Comparison of ENCODE assay signal across 23 cellular contexts in the genomic region with DNA sequence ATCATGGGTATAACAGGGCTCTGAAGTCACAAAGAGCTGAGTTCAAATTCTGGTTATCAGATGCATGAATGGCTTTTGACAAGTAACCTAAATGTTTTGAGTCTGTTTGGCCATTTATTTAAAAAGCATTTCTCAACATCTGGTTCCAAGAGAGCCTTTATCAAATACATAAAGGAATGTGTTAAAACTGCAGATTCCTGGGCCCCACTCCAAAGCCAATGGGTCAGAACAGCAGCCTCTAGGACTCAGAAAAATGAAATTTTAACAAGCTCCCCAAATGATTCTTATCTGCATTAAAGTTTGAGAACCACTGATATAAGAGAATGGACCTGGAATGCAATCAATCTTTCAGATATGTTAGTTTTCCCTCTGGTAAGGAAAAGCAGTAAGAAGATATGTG. TPM values are rescaled to one million over a fixed set of nuclear protein-coding genes. Genes with fewer than 3 reads are reported as not detected.
DNase-seq lines count a peak whose midpoint lies in the region; ATAC-seq and TF ChIP-seq lines count a peak whose summit lies in the region.
"Had no signal": no experiment of that assay in that cellular context is flagged by ENCODE, and none has a peak within 500 bp of the region (broad histone marks: within the 10 kb centered on the region; RNA-seq: fewer than 3 reads in every experiment).

No MANE protein-coding gene starts in this region.

- peaks cover 26% of the 10 kb centered on the region for H3K36me3 Mint-ChIP-seq in activated naive CD4-positive, alpha-beta T cell treated with anti-CD3 and anti-CD28 coated beads for 36 hours (ENCODE audit: low read depth)
- H3K36me3 Mint-ChIP-seq in activated T-helper 17 cell treated with anti-CD3 and anti-CD28 coated beads, Interleukin-2, amount 50 U/mL, for 72 hours (ENCODE audit: low read depth): peaks cover 46% of the 10 kb centered on the region
- peaks cover 35% of the 10 kb centered on the region for H3K36me3 Mint-ChIP-seq in stimulated activated memory B cell treated with anti-CD40 and anti-IgM and Interleukin-4, amounts not matched to agents 10 μg/mL and 1 μg/mL and 100 μg/mL, for 72 hours

- ATAC-seq in activated T-helper 17 cell treated with anti-CD3 and anti-CD28 coated beads, Interleukin-2, amount 50 U/mL, for 72 hours (replicated peaks): no peak
- no peak for ATAC-seq in stimulated activated memory B cell treated with anti-CD40 and anti-IgM and Interleukin-4, amounts not matched to agents 10 μg/mL and 1 μg/mL and 100 μg/mL, for 72 hours
- no peak for ATAC-seq in GM19395 (IDR thresholded peaks at IDR 0.05; ENCODE audit: unreplicated experiment)
- ATAC-seq in HG02870 (IDR thresholded peaks at IDR 0.05; ENCODE audit: unreplicated experiment): no peak
- ATAC-seq: gastroesophageal sphincter, T-helper 17 cell had no signal

- no peaks in the 10 kb centered on the region for H3K27me3 Mint-ChIP-seq in activated naive CD4-positive, alpha-beta T cell treated with anti-CD3 and anti-CD28 coated beads for 36 hours (ENCODE audit: low read depth)
- H3K27me3 Mint-ChIP-seq in activated T-helper 17 cell treated with anti-CD3 and anti-CD28 coated beads, Interleukin-2, amount 50 U/mL, for 72 hours: no peaks in the 10 kb centered on the region
- no peaks in the 10 kb centered on the region for H3K27me3 Mint-ChIP-seq in stimulated activated memory B cell treated with anti-CD40 and anti-IgM and Interleukin-4, amounts not matched to agents 10 μg/mL and 1 μg/mL and 100 μg/mL, for 72 hours
- H3K27me3 Mint-ChIP-seq: activated CD4-positive, alpha-beta T cell treated with anti-CD3 and anti-CD28 coated beads, Interleukin-2, amount 10 ng/mL, durations not matched to agents 24 days and 14 days; T-helper 17 cell; type B pancreatic cell had no signal

- H3K4me3 Mint-ChIP-seq in activated naive CD4-positive, alpha-beta T cell treated with anti-CD3 and anti-CD28 coated beads for 36 hours: no peak overlapping the region
- H3K4me3 Mint-ChIP-seq in activated T-helper 17 cell treated with anti-CD3 and anti-CD28 coated beads, Interleukin-2, amount 50 U/mL, for 72 hours: peak overlapping the region; percentile 69
- no peak overlapping the region for H3K4me3 Mint-ChIP-seq in stimulated activated memory B cell treated with anti-CD40 and anti-IgM and Interleukin-4, amounts not matched to agents 10 μg/mL and 1 μg/mL and 100 μg/mL, for 72 hours
- H3K4me3 Mint-ChIP-seq: activated CD4-positive, alpha-beta T cell treated with anti-CD3 and anti-CD28 coated beads, Interleukin-2, amount 10 ng/mL, durations not matched to agents 24 days and 14 days; T-helper 17 cell; type B pancreatic cell had no signal

- TF ChIP-seq CTCF in fibroblast of the aortic adventitia (IDR thresholded peaks at IDR 0.05; ENCODE audit: insufficient read depth, low read length): no peak

- DNase-seq in activated naive CD4-positive, alpha-beta T cell treated with anti-CD3 and anti-CD28 coated beads for 36 hours: no peak
- DNase-seq in activated naive CD4-positive, alpha-beta T cell treated with Interleukin-2 at 50 U/mL for 16 hours: no peak
- peak; percentile 81 for DNase-seq in fibroblast of the aortic adventitia (ENCODE audit: low read depth)
- DNase-seq in DMS153 (lab: John Stamatoyannopoulos, UW): no peak
- DNase-seq: activated effector memory CD4-positive, alpha-beta T cell treated with Interleukin-2 at 50 U/mL for 16 hours; dermis blood vessel endothelial cell; DMS 273 treated with DMSO at 0.1 percent for 48 hours; HCEC 1CT; MM.1S; NCI-H1436 treated with DMSO at 0.1 percent for 48 hours; NCI-H510A; retina; T-helper 17 cell had no signal

- CTCF ChIA-PET in activated naive CD4-positive, alpha-beta T cell treated with anti-CD3 and anti-CD28 coated beads for 36 hours (lab: Charles Lee): interaction anchor here (0.9 to 1.5 kb wide), 4 partner anchors 10 to 353 kb away, joined by 3 to 5 read pairs (median 4); no protein-coding TSS in a partner anchor

- peaks cover 62% of the 10 kb centered on the region for H3K4me1 Mint-ChIP-seq in activated naive CD4-positive, alpha-beta T cell treated with anti-CD3 and anti-CD28 coated beads for 36 hours (ENCODE audit: low read depth)
- H3K4me1 Mint-ChIP-seq in activated T-helper 17 cell treated with anti-CD3 and anti-CD28 coated beads, Interleukin-2, amount 50 U/mL, for 72 hours: peaks cover 34% of the 10 kb centered on the region
- H3K4me1 Mint-ChIP-seq in stimulated activated memory B cell treated with anti-CD40 and anti-IgM and Interleukin-4, amounts not matched to agents 10 μg/mL and 1 μg/mL and 100 μg/mL, for 72 hours: peaks cover 25% of the 10 kb centered on the region

- no peaks in the 10 kb centered on the region for H3K9me3 Mint-ChIP-seq in activated naive CD4-positive, alpha-beta T cell treated with anti-CD3 and anti-CD28 coated beads for 36 hours
- no peaks in the 10 kb centered on the region for H3K9me3 Mint-ChIP-seq in activated T-helper 17 cell treated with anti-CD3 and anti-CD28 coated beads, Interleukin-2, amount 50 U/mL, for 72 hours
- no peaks in the 10 kb centered on the region for H3K9me3 Mint-ChIP-seq in stimulated activated memory B cell treated with anti-CD40 and anti-IgM and Interleukin-4, amounts not matched to agents 10 μg/mL and 1 μg/mL and 100 μg/mL, for 72 hours
- H3K9me3 Mint-ChIP-seq: activated CD4-positive, alpha-beta T cell treated with anti-CD3 and anti-CD28 coated beads, Interleukin-2, amount 10 ng/mL, durations not matched to agents 24 days and 14 days; type B pancreatic cell had no signal

- H3K27ac Mint-ChIP-seq in activated naive CD4-positive, alpha-beta T cell treated with anti-CD3 and anti-CD28 coated beads for 36 hours: peak overlapping the region; percentile 41
- peak overlapping the region; percentile 54 for H3K27ac Mint-ChIP-seq in activated T-helper 17 cell treated with anti-CD3 and anti-CD28 coated beads, Interleukin-2, amount 50 U/mL, for 72 hours
- H3K27ac Mint-ChIP-seq in stimulated activated memory B cell treated with anti-CD40 and anti-IgM and Interleukin-4, amounts not matched to agents 10 μg/mL and 1 μg/mL and 100 μg/mL, for 72 hours: peak overlapping the region; percentile 22
- H3K27ac Mint-ChIP-seq: activated CD4-positive, alpha-beta T cell treated with anti-CD3 and anti-CD28 coated beads, Interleukin-2, amount 10 ng/mL, durations not matched to agents 24 days and 14 days; T-helper 17 cell; type B pancreatic cell had no signal

- intact Hi-C loops in activated naive CD4-positive, alpha-beta T cell treated with anti-CD3 and anti-CD28 coated beads for 36 hours (cut with micrococcal nuclease): loop anchor here (5.0 to 10.0 kb wide), 2 partner anchors 280 to 1108 kb away; a partner anchor contains a TSS

- no peak overlapping the region for H3K4me3 ChIP-seq in fibroblast of the aortic adventitia (ENCODE audit: low read depth, low read length)
- H3K4me3 ChIP-seq: cardiac muscle cell, gastroesophageal sphincter, lung, SJSA1 had no signal

RNA-seq across cellular contexts. Expression of a gene that starts 3.4 kb away (rescaled TPM):
- 10 to 100 TPM; 22.0 to 22.8 TPM for total RNA-seq in activated naive CD4-positive, alpha-beta T cell treated with anti-CD3 and anti-CD28 coated beads for 36 hours
- total RNA-seq in activated T-helper 17 cell treated with anti-CD3 and anti-CD28 coated beads, Interleukin-2, amount 50 U/mL, for 72 hours: 10 to 100 TPM; 18.5 to 28.1 TPM
- total RNA-seq in fibroblast of the aortic adventitia (ENCODE audit: low replicate concordance): 22.4 and 41.3 TPM in 2 replicates

RNA-seq across cellular contexts. Expression of a gene that starts 56.9 kb away (rescaled TPM):
- 1 to 10 TPM; 3.5 to 3.7 TPM for total RNA-seq in activated naive CD4-positive, alpha-beta T cell treated with anti-CD3 and anti-CD28 coated beads for 36 hours
- total RNA-seq in activated T-helper 17 cell treated with anti-CD3 and anti-CD28 coated beads, Interleukin-2, amount 50 U/mL, for 72 hours: 10 to 100 TPM; 11.6 to 14.0 TPM
- 11.4 and 23.5 TPM in 2 replicates for total RNA-seq in fibroblast of the aortic adventitia (ENCODE audit: low replicate concordance)
